In genomic region chr12:47852096-47852571, GRCh38 we compare ENCODE assay signal across 22 cellular contexts. TPM values are rescaled to one million over a fixed set of nuclear protein-coding genes. Genes with fewer than 3 reads are reported as not detected.
DNase-seq lines count a peak whose midpoint lies in the region; ATAC-seq, FAIRE-seq and TF ChIP-seq lines count a peak whose summit lies in the region.
"Had no signal": no experiment of that assay in that cellular context is flagged by ENCODE, and none has a peak within 500 bp of the region (broad histone marks: within the 10 kb centered on the region; RNA-seq: fewer than 3 reads in every experiment).

No MANE protein-coding gene starts in this region.

- H3K27me3 ChIP-seq in Caco-2 (replicated peaks; ENCODE audit: control insufficient read depth, insufficient read depth, low read length): no peaks in the 10 kb centered on the region
- no peaks in the 10 kb centered on the region for H3K27me3 ChIP-seq in K562 (ENCODE audit: control insufficient read depth in 2 of 2, insufficient read depth in 2 of 2, low read length in 2 of 2)
- H3K27me3 ChIP-seq: Peyer's patch, vagina had no signal

- H4K20me1 ChIP-seq in K562 (replicated peaks; ENCODE audit: control insufficient read depth, insufficient read depth, low read length): 0 out of 2 replicates have a peak, but pooled peaks cover 5% of the 10 kb centered on the region

- H3K4me1 ChIP-seq in Caco-2 (peaks cover 18% of the 10 kb centered on the region), K562 (replicated peaks in 1 of 2; ENCODE audit: control insufficient read depth in 2 of 2, insufficient read depth in 2 of 2, low read length in 2 of 2) (peaks cover 5 to 22% of the 10 kb centered on the region in 2 experiments; a peak in 3 of 5 replicates)
- H3K4me1 ChIP-seq: Peyer's patch, vagina had no signal

- no peak for TF ChIP-seq EP300 in K562 (IDR thresholded peaks at IDR 0.05; ENCODE audit: low read length)

- no peak for TF ChIP-seq RAD21 in K562 (CRISPR knock-in tag; conservative IDR thresholded peaks at IDR 0.05 in 1 of 2, IDR thresholded peaks at IDR 0.05 in 1 of 2)

- H2AFZ ChIP-seq in K562 (ENCODE audit: low read depth, low read length): no peak overlapping the region; the same call in 1 of the 2 replicates

- no peak for DNase-seq in Caco-2
- peak; percentile 41 for DNase-seq in ELF-1 (ENCODE audit: low read depth, low spot score)
- no peak for DNase-seq in K562 (ENCODE audit: extremely low read depth in 1 of 4, low spot score in 3 of 4)
- peak; percentile 30 for DNase-seq in mesenteric fat pad (ENCODE audit: low spot score)
- no peak for DNase-seq in T-helper 9 cell
- DNase-seq in occipital lobe (lab: John Stamatoyannopoulos, UW): no peak
- DNase-seq: activated T-cell treated with anti-CD3 and anti-CD28 coated beads, Interleukin-2, amount 50 U/mL, for 48 hours; CD4-positive, alpha-beta memory T cell; DMS153; KBM-7; NCI-H1436; NCI-H510A; Peyer's patch; stimulated activated CD4-positive, alpha-beta T cell treated with anti-CD3 and anti-CD28 coated beads, Interleukin-1b, Interleukin-23, amount 100 ng/mL, for 48 hours had no signal

- no peaks in the 10 kb centered on the region for H3K9me3 Mint-ChIP-seq in Caco-2 (ENCODE audit: unreplicated experiment)
- H3K9me3 Mint-ChIP-seq: CD4-positive, alpha-beta memory T cell had no signal

- BruUV-seq in Caco-2 (replicated peaks; lab: Mats Ljungman, UMichigan) (no TSS peak), K562 (replicated peaks; lab: Mats Ljungman, UMichigan) (no TSS peak)

- H3K4me3 Mint-ChIP-seq in Caco-2 (ENCODE audit: unreplicated experiment): no peak overlapping the region
- H3K4me3 Mint-ChIP-seq: activated naive CD8-positive, alpha-beta T cell; CD4-positive, alpha-beta memory T cell had no signal

- POLR2A ChIA-PET in Caco-2 (lab: Charles Lee): no interaction called here
- POLR2A ChIA-PET in K562 (lab: Yijun Ruan, JAX): interaction anchor here (0.6 to 0.8 kb wide), 3 partner anchors 18 to 124 kb away, joined by 3 read pairs; no protein-coding TSS in a partner anchor

- no peak overlapping the region for H3K27ac ChIP-seq in K562 (ENCODE audit: extremely low read depth, low read depth, low read length)
- H3K27ac ChIP-seq: vagina had no signal

- H3K27me3 Mint-ChIP-seq in Caco-2 (ENCODE audit: insufficient read depth, unreplicated experiment): no peaks in the 10 kb centered on the region
- H3K27me3 Mint-ChIP-seq: activated naive CD8-positive, alpha-beta T cell; CD4-positive, alpha-beta memory T cell had no signal

- no peak for FAIRE-seq in K562 (lab: Jason Lieb, UNC)
- FAIRE-seq: colon, G401.6 had no signal

- H3K4me2 ChIP-seq in K562 (ENCODE audit: insufficient read depth, low read length): no peak overlapping the region

- intact Hi-C loops in Caco-2 (cut with micrococcal nuclease; ENCODE audit: unreplicated experiment) (no loop called here), K562 (cut with micrococcal nuclease) (no loop called here)

- H3K9me1 ChIP-seq in K562 (ENCODE audit: control insufficient read depth, insufficient read depth, low read length): no peaks in the 10 kb centered on the region

- H3K36me3 ChIP-seq in Caco-2 (ENCODE audit: control insufficient read depth, insufficient read depth, low read length) (peaks cover 2% of the 10 kb centered on the region; the same call in 1 of the 2 replicates), K562 (ENCODE audit: control insufficient read depth, insufficient read depth, low read length) (no peaks in the 10 kb centered on the region)

- H3K4me3 ChIP-seq in Caco-2 (ENCODE audit: low read depth, low read length) (no peak overlapping the region), K562 (no peak overlapping the region)
- H3K4me3 ChIP-seq: Peyer's patch, vagina had no signal

- WGBS in K562 (ENCODE audit: insufficient coverage, low coverage, missing lambda C conversion rate): 27% methylated on average over 8 of the region's 10 CpGs

- peak overlapping the region; percentile 91 for H3K27ac Mint-ChIP-seq in Caco-2 (ENCODE audit: unreplicated experiment)
- H3K27ac Mint-ChIP-seq: activated naive CD8-positive, alpha-beta T cell; CD4-positive, alpha-beta memory T cell; progenitor cell of endocrine pancreas had no signal

- in situ Hi-C loops in K562 (cut with MboI): no loop called here

- ATAC-seq in K562 (no peak), GM19035 (IDR thresholded peaks at IDR 0.05; ENCODE audit: unreplicated experiment) (no peak)

- H3K9me3 ChIP-seq in Caco-2 (no peaks in the 10 kb centered on the region), K562 (replicated peaks; ENCODE audit: control insufficient read depth, insufficient read depth, low read depth, low read length) (no peaks in the 10 kb centered on the region)
- H3K9me3 ChIP-seq: Peyer's patch, vagina had no signal

- no peak overlapping the region for H3K9ac ChIP-seq in K562 (ENCODE audit: insufficient read depth in 1 of 2, low read depth in 2 of 2, low read length in 2 of 2)

- TF ChIP-seq CTCF in Caco-2 (IDR thresholded peaks at IDR 0.05; ENCODE audit: insufficient read depth in 1 of 2, low read depth in 1 of 2, low read length in 1 of 2, severe bottlenecking in 1 of 2, unreplicated experiment in 1 of 2): no peak
- TF ChIP-seq CTCF in K562 (IDR thresholded peaks at IDR 0.05 in 2 of 3, conservative IDR thresholded peaks at IDR 0.05 in 1 of 3; ENCODE audit: insufficient read depth in 2 of 3, low read depth in 1 of 3, low read length in 3 of 3): no peak

- TF ChIP-seq POLR2A in K562 (conservative IDR thresholded peaks at IDR 0.05): no peak

- CTCF ChIA-PET in Caco-2 (lab: Charles Lee): interaction anchor here (0.8 to 1.3 kb wide), 2 partner anchors 14 to 53 kb away, joined by 3 to 7 read pairs; partner anchors contain the start of gene VDR
- CTCF ChIA-PET in K562 (lab: Yijun Ruan, JAX; ENCODE audit: low intra/inter-chr PET ratio): no interaction called here

- H3K4me1 Mint-ChIP-seq in Caco-2 (ENCODE audit: low read depth, unreplicated experiment): peaks cover 29% of the 10 kb centered on the region
- H3K4me1 Mint-ChIP-seq: CD4-positive, alpha-beta memory T cell had no signal

- H3K36me3 Mint-ChIP-seq in Caco-2 (ENCODE audit: insufficient read depth, unreplicated experiment): peaks cover 6% of the 10 kb centered on the region
- H3K36me3 Mint-ChIP-seq: CD4-positive, alpha-beta memory T cell had no signal

- H3K79me2 ChIP-seq in K562 (ENCODE audit: control insufficient read depth, insufficient read depth, low read length): no peaks in the 10 kb centered on the region

TF ChIP-seq in K562, 482 proteins besides CTCF, POLR2A, EP300 and RAD21:
- TF ChIP-seq FOXP1 (CRISPR knock-in tag; IDR thresholded peaks at IDR 0.05): 0 out of 2 replicates have a peak, but pooled peaks have one; percentile 0
- no peak for TF ChIP-seq KAT2B (IDR thresholded peaks at IDR 0.05; ENCODE audit: low read depth, low read length)
TF ChIP-seq in K562: peak in this region for 1.

RNA-seq across cellular contexts. Expression of gene HDAC7, which starts 32.4 kb away (rescaled TPM):
- total RNA-seq in Caco-2 (2022) (71.2 and 71.9 TPM in 2 replicates), K562 (2014; rRNA removed) (38.4 and 57.4 TPM in 2 replicates), K562 (2014; rRNA removed; fragmentation: Illumina TruSeq; extraction: Trizol) (22.2 and 30.2 TPM in 2 replicates), K562 (2015; rRNA removed; fragmentation: Illumina TruSeq; extraction: Trizol) (26.7 and 28.2 TPM in 2 replicates), K562 (2021) (119 and 129 TPM in 2 replicates), mesenteric fat pad (105 TPM), occipital lobe (5.9 TPM)
- total RNA-seq in K562 (2011; cell fraction: chromatin; rRNA removed; ENCODE audit: low replicate concordance): 123 and 300 TPM in 2 replicates
- total RNA-seq in K562 (2011; cell fraction: nucleolus; rRNA removed): 143 and 147 TPM in 2 replicates
- 123 and 161 TPM in 2 replicates for total RNA-seq in K562 (2011; cell fraction: nucleoplasm; rRNA removed)
- polyA plus RNA-seq in K562 (2011; rRNA removed) (31.1 and 33.7 TPM in 2 replicates), K562 (2014; fragmentation: Illumina TruSeq; extraction: Trizol) (71.9 and 82.7 TPM in 2 replicates), K562 (2014; fragmentation: Nextera tagmentation; extraction: Ambion mirVana) (1 to 10 TPM; 2.5 to 3.8 TPM), K562 (2014; rRNA removed) (78.0 and 82.7 TPM in 2 replicates)
- polyA plus RNA-seq in K562 (2011; cell fraction: cytosol; rRNA removed): 20.6 and 43.9 TPM in 2 replicates
- polyA plus RNA-seq in K562 (2011; cell fraction: nucleus; rRNA removed): 215 and 430 TPM in 2 replicates
- polyA plus RNA-seq in K562 (2012): 67.8 and 112 TPM in 2 replicates
- polyA minus RNA-seq in K562 (2011; rRNA and poly(A)+ RNA removed): 8.5 and 12.0 TPM in 2 replicates
- 28.2 and 32.6 TPM in 2 replicates for polyA minus RNA-seq in K562 (2011; cell fraction: cytosol; rRNA and poly(A)+ RNA removed)
- polyA minus RNA-seq in K562 (2011; cell fraction: nucleus; rRNA and poly(A)+ RNA removed): 41.2 and 50.1 TPM in 2 replicates

RNA-seq across cellular contexts. Expression of gene VDR, which starts 52.7 kb away (rescaled TPM):
- total RNA-seq in Caco-2 (2022) (13.6 and 15.4 TPM in 2 replicates), K562 (2014; rRNA removed) (2.2 and 2.7 TPM in 2 replicates), K562 (2014; rRNA removed; fragmentation: Illumina TruSeq; extraction: Trizol) (1.8 and 1.9 TPM in 2 replicates), K562 (2015; rRNA removed; fragmentation: Illumina TruSeq; extraction: Trizol) (1.2 TPM in 2 replicates), K562 (2021) (4.2 and 4.8 TPM in 2 replicates), mesenteric fat pad (9.8 TPM), occipital lobe (not detected)
- 2.1 and 5.2 TPM in 2 replicates for total RNA-seq in K562 (2011; cell fraction: chromatin; rRNA removed; ENCODE audit: low replicate concordance)
- total RNA-seq in K562 (2011; cell fraction: nucleolus; rRNA removed): 2.1 and 3.3 TPM in 2 replicates
- total RNA-seq in K562 (2011; cell fraction: nucleoplasm; rRNA removed): 2.3 and 2.4 TPM in 2 replicates
- polyA plus RNA-seq in K562 (2011; rRNA removed) (1.1 and 2.4 TPM in 2 replicates), K562 (2014; fragmentation: Illumina TruSeq; extraction: Trizol) (4.0 and 4.3 TPM in 2 replicates), K562 (2014; fragmentation: Nextera tagmentation; extraction: Ambion mirVana) (under 1 TPM; 0.61 to 0.62 TPM), K562 (2014; rRNA removed) (1.8 and 2.0 TPM in 2 replicates)
- 0.78 and 3.6 TPM in 2 replicates for polyA plus RNA-seq in K562 (2011; cell fraction: cytosol; rRNA removed)
- 0.59 and 1.7 TPM in 2 replicates for polyA plus RNA-seq in K562 (2011; cell fraction: nucleus; rRNA removed)
- 2.8 and 5.2 TPM in 2 replicates for polyA plus RNA-seq in K562 (2012)
- 1.7 and 5.0 TPM in 2 replicates for polyA minus RNA-seq in K562 (2011; rRNA and poly(A)+ RNA removed)
- 1.5 and 3.2 TPM in 2 replicates for polyA minus RNA-seq in K562 (2011; cell fraction: cytosol; rRNA and poly(A)+ RNA removed)
- polyA minus RNA-seq in K562 (2011; cell fraction: nucleus; rRNA and poly(A)+ RNA removed): 1.00 and 2.4 TPM in 2 replicates
- total RNA-seq: temporal lobe had no signal
- polyA plus RNA-seq: neural cell had no signal

Comparison
In these comparisons a context has a peak if more than half of its experiments do, and no peak if none do; other contexts are left out.
1. DNase-seq: peak in ELF-1 (single experiment) and mesenteric fat pad (single experiment); none in Caco-2 (0 of 2), K562 (0 of 4), T-helper 9 cell (single experiment) and occipital lobe (single experiment).